ENCODE assay signal across 19 cellular contexts in genomic region chrX:88988796-88989195, GRCh38.
DNase-seq lines count a peak whose midpoint lies in the region; FAIRE-seq and TF ChIP-seq lines count a peak whose summit lies in the region.
"Had no signal": no experiment of that assay in that cellular context is flagged by ENCODE, and none has a peak within 500 bp of the region (broad histone marks: within the 10 kb centered on the region; RNA-seq: fewer than 3 reads in every experiment).

No MANE protein-coding gene starts in this region.

- H3K9me3 ChIP-seq in HAP-1 (no peaks in the 10 kb centered on the region), HUES64 (ENCODE audit: insufficient read depth, low read depth, low read length) (no peaks in the 10 kb centered on the region), astrocyte (ENCODE audit: insufficient read depth, low read depth, low read length) (no peaks in the 10 kb centered on the region), iPS-20b (ENCODE audit: insufficient read depth, low read depth, low read length) (no peaks in the 10 kb centered on the region)

- no peaks in the 10 kb centered on the region for H3K27me3 ChIP-seq in HAP-1 (ENCODE audit: low read depth)
- H3K27me3 ChIP-seq in HUES64 (ENCODE audit: insufficient read depth, low read length): no peaks in the 10 kb centered on the region
- H3K27me3 ChIP-seq in astrocyte (ENCODE audit: insufficient read depth, low read length): no peaks in the 10 kb centered on the region
- H3K27me3 ChIP-seq in iPS-20b (ENCODE audit: insufficient read depth, low read length): no peaks in the 10 kb centered on the region

- no peaks in the 10 kb centered on the region for H3K27me3 Mint-ChIP-seq in astrocyte (ENCODE audit: low read depth, unreplicated experiment)
- H3K27me3 Mint-ChIP-seq in activated naive CD4-positive, alpha-beta T cell treated with anti-CD3 and anti-CD28 coated beads for 36 hours (ENCODE audit: low read depth): no peaks in the 10 kb centered on the region
- H3K27me3 Mint-ChIP-seq: CD4-positive, alpha-beta memory T cell had no signal

- FAIRE-seq in astrocyte (lab: Jason Lieb, UNC): peak; percentile 39
- FAIRE-seq: G401.6, GM12878 had no signal

- H3K36me3 Mint-ChIP-seq in astrocyte (ENCODE audit: low read depth, unreplicated experiment): no peaks in the 10 kb centered on the region
- H3K36me3 Mint-ChIP-seq in activated naive CD4-positive, alpha-beta T cell treated with anti-CD3 and anti-CD28 coated beads for 36 hours (ENCODE audit: low read depth): no peaks in the 10 kb centered on the region
- H3K36me3 Mint-ChIP-seq: CD4-positive, alpha-beta memory T cell had no signal

- H2AFZ ChIP-seq in astrocyte (ENCODE audit: low read depth, low read length): no peak overlapping the region

- H3K9ac ChIP-seq in HUES64 (ENCODE audit: low read depth, low read length) (no peak overlapping the region), astrocyte (ENCODE audit: low read length) (no peak overlapping the region), iPS-20b (ENCODE audit: low read depth, low read length) (peak overlapping the region; percentile 53; the same call in 1 of the 2 replicates)

- no peak overlapping the region for H3K27ac Mint-ChIP-seq in astrocyte (ENCODE audit: unreplicated experiment)
- H3K27ac Mint-ChIP-seq in activated naive CD4-positive, alpha-beta T cell treated with anti-CD3 and anti-CD28 coated beads for 36 hours: no peak overlapping the region
- H3K27ac Mint-ChIP-seq: CD4-positive, alpha-beta memory T cell; HFFc6 had no signal

- H3K4me1 ChIP-seq in HAP-1: peaks cover 65% of the 10 kb centered on the region
- peaks cover 49% of the 10 kb centered on the region for H3K4me1 ChIP-seq in HUES64 (ENCODE audit: insufficient read depth, low read length)
- H3K4me1 ChIP-seq in astrocyte (ENCODE audit: insufficient read depth, low read length): no peaks in the 10 kb centered on the region
- peaks cover 37% of the 10 kb centered on the region for H3K4me1 ChIP-seq in iPS-20b (ENCODE audit: insufficient read depth, low read length)

- no peak for TF ChIP-seq CTCF in astrocyte (IDR thresholded peaks at IDR 0.05; ENCODE audit: insufficient read depth, low read depth, low read length)

- H3K9me3 Mint-ChIP-seq in astrocyte (ENCODE audit: unreplicated experiment): no peaks in the 10 kb centered on the region
- H3K9me3 Mint-ChIP-seq in activated naive CD4-positive, alpha-beta T cell treated with anti-CD3 and anti-CD28 coated beads for 36 hours: no peaks in the 10 kb centered on the region

- H3K79me2 ChIP-seq in astrocyte (ENCODE audit: insufficient read depth, low read length): no peaks in the 10 kb centered on the region

- H3K4me1 Mint-ChIP-seq in astrocyte (ENCODE audit: low read depth, unreplicated experiment): no peaks in the 10 kb centered on the region
- H3K4me1 Mint-ChIP-seq in activated naive CD4-positive, alpha-beta T cell treated with anti-CD3 and anti-CD28 coated beads for 36 hours (ENCODE audit: low read depth): no peaks in the 10 kb centered on the region
- H3K4me1 Mint-ChIP-seq: CD4-positive, alpha-beta memory T cell had no signal

- no peaks in the 10 kb centered on the region for H4K20me1 ChIP-seq in astrocyte (ENCODE audit: insufficient read depth, low read length)

- DNase-seq in HAP-1 (ENCODE audit: low spot score in 2 of 2): peak; percentile 58 to 78
- no peak for DNase-seq in astrocyte (ENCODE audit: low read depth)
- no peak for DNase-seq in activated naive CD4-positive, alpha-beta T cell treated with anti-CD3 and anti-CD28 coated beads for 36 hours
- no peak for DNase-seq in DMS 273 (lab: John Stamatoyannopoulos, UW; ENCODE audit: unreplicated experiment)
- no peak for DNase-seq in middle frontal gyrus (ENCODE audit: extremely low spot score, low spot score)
- DNase-seq in activated effector memory CD4-positive, alpha-beta T cell treated with anti-CD3 and anti-CD28 coated beads, Interleukin-2, amount 50 U/mL, for 16 hours: no peak
- DNase-seq: C1 segment of cervical spinal cord; Calu3; CD4-positive, alpha-beta memory T cell; COR-L47; DMS153; DND-41; GOT3; H7; HFFc6 had no signal

- H3K27ac ChIP-seq in HUES64 (ENCODE audit: low read depth, low read length) (peak overlapping the region; percentile 61; the same call in 1 of the 2 replicates), astrocyte (ENCODE audit: low read depth, low read length) (no peak overlapping the region), iPS-20b (ENCODE audit: low read length) (no peak overlapping the region)

- intact Hi-C loops in activated naive CD4-positive, alpha-beta T cell treated with anti-CD3 and anti-CD28 coated beads for 36 hours (cut with micrococcal nuclease): no loop called here

- H3K4me3 ChIP-seq in HAP-1 (no peak overlapping the region), HUES64 (ENCODE audit: low read length) (no peak overlapping the region), astrocyte (ENCODE audit: insufficient read depth, low read depth, low read length) (no peak overlapping the region), iPS-20b (ENCODE audit: low read length) (no peak overlapping the region)
- H3K4me3 ChIP-seq: GM12878 had no signal

- no peak overlapping the region for H3K4me2 ChIP-seq in astrocyte (ENCODE audit: low read length)

- H3K36me3 ChIP-seq in HAP-1 (replicated peaks): no peaks in the 10 kb centered on the region
- H3K36me3 ChIP-seq in HUES64 (ENCODE audit: insufficient read depth, low read length): no peaks in the 10 kb centered on the region
- no peaks in the 10 kb centered on the region for H3K36me3 ChIP-seq in astrocyte (ENCODE audit: insufficient read depth, low read length)
- no peaks in the 10 kb centered on the region for H3K36me3 ChIP-seq in iPS-20b (ENCODE audit: insufficient read depth, low read depth, low read length)

- H3K4me3 Mint-ChIP-seq in astrocyte (ENCODE audit: unreplicated experiment): no peak overlapping the region
- H3K4me3 Mint-ChIP-seq in activated naive CD4-positive, alpha-beta T cell treated with anti-CD3 and anti-CD28 coated beads for 36 hours: no peak overlapping the region
- H3K4me3 Mint-ChIP-seq: CD4-positive, alpha-beta memory T cell; HFFc6 had no signal

- CTCF ChIA-PET in activated naive CD4-positive, alpha-beta T cell treated with anti-CD3 and anti-CD28 coated beads for 36 hours (lab: Charles Lee): no interaction called here

- in situ Hi-C loops in HAP-1 (cut with MboI; ENCODE audit: low sequenced_read_pairs): no loop called here

Comparison
In these comparisons a context has a peak if more than half of its experiments do, and no peak if none do; other contexts are left out.
1. DNase-seq: peak in HAP-1 (2 of 2); none in astrocyte (single experiment), activated naive CD4-positive, alpha-beta T cell treated with anti-CD3 and anti-CD28 coated beads for 36 hours (single experiment), DMS 273 (single experiment), middle frontal gyrus (single experiment) and activated effector memory CD4-positive, alpha-beta T cell treated with anti-CD3 and anti-CD28 coated beads, Interleukin-2, amount 50 U/mL, for 16 hours (single experiment).